10 cellular contexts compared by ENCODE assay signal in the genomic region with DNA sequence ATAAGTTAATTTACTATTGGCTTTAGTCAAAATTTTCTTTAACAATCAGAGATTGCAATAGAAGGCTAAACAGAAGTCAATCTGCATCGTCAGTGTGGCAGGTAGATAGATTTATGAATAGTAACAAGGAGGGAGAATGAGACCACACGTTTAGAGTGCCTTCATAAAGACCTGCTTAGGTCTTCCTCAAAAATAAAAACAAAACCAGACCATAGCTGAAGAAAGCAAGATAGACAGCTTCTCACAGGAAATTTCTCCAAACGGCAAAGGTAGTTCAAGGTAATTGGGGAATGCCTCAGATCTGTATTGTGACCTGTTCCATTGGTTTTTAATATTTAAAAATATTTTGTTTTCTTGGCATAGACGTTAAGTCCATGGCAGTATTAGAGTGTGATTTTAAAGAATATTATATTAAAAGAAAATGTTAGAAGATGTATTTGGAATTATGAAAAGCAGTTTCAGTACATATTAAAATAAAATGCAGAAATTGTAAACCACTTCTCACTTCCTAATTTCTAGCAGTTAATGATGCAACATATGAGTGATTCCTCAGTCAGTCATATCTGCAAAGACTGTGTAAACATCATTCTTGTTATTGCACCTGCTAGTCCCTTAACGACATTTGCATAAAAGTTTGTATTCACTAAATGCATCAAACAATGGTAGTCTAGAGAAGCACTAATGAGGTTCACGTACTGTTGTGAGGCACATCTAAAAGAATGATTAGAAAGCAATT.
DNase-seq lines count a peak whose midpoint lies in the region; ATAC-seq and TF ChIP-seq lines count a peak whose summit lies in the region.
"Had no signal": no experiment of that assay in that cellular context is flagged by ENCODE, and none has a peak within 500 bp of the region (broad histone marks: within the 10 kb centered on the region; RNA-seq: fewer than 3 reads in every experiment).

No MANE protein-coding gene starts in this region.

- H3K27ac ChIP-seq in CD8-positive, alpha-beta memory T cell (ENCODE audit: low read depth, low read length) = no peak overlapping the region
- H3K27ac ChIP-seq: KMS-11, SK-N-MC had no signal

- H3K9me3 ChIP-seq in CD8-positive, alpha-beta memory T cell (ENCODE audit: low read length) = no peaks in the 10 kb centered on the region

- no peak for TF ChIP-seq POLR2A in NB4 (IDR thresholded peaks at IDR 0.05; ENCODE audit: extremely low read depth, insufficient read length)

- peak; percentile 94 for ATAC-seq in GM19328 (IDR thresholded peaks at IDR 0.05; ENCODE audit: unreplicated experiment)
- peak; percentile 99 for ATAC-seq in HG02938 (IDR thresholded peaks at IDR 0.05; ENCODE audit: unreplicated experiment)

- peaks cover 0 to 2% of the 10 kb centered on the region in 2 donors for H3K27me3 Mint-ChIP-seq in CD8-positive, alpha-beta memory T cell

- in situ Hi-C loops in G401 (cut with HindIII; ENCODE audit: low sequenced_read_pairs) = no loop called here

- TF ChIP-seq CTCF in NB4 (IDR thresholded peaks at IDR 0.05; ENCODE audit: low read depth, low read length) = no peak

- peaks cover 0 to 3% (median 0%) of the 10 kb centered on the region in 5 donors for H3K9me3 Mint-ChIP-seq in CD8-positive, alpha-beta memory T cell

- H3K4me3 ChIP-seq in NB4 (ENCODE audit: low read depth, low read length) = no peak overlapping the region
- H3K4me3 ChIP-seq in CD8-positive, alpha-beta memory T cell (ENCODE audit: low read length) = no peak overlapping the region
- H3K4me3 ChIP-seq: SK-N-MC had no signal

- DNase-seq in AML-193 (lab: John Stamatoyannopoulos, UW) (peak; percentile 67 to 85), NB4 (ENCODE audit: low read depth) (peak; percentile 55), G401 (ENCODE audit: low spot score) (no peak), AG08395 (ENCODE audit: low spot score) (no peak), NCI-H510A (lab: John Stamatoyannopoulos, UW) (no peak)
- no peak for DNase-seq in CD8-positive, alpha-beta memory T cell

- H3K27ac Mint-ChIP-seq in CD8-positive, alpha-beta memory T cell = no peak overlapping the region

- H3K4me1 ChIP-seq in CD8-positive, alpha-beta memory T cell (ENCODE audit: insufficient read depth, low read length) = no peaks in the 10 kb centered on the region

- no peaks in the 10 kb centered on the region for H3K36me3 ChIP-seq in CD8-positive, alpha-beta memory T cell (ENCODE audit: insufficient read depth, low read length)

- no peaks in the 10 kb centered on the region for H3K27me3 ChIP-seq in CD8-positive, alpha-beta memory T cell (ENCODE audit: insufficient read depth, low read length, poor library complexity, severe bottlenecking)

- no peaks in the 10 kb centered on the region for H3K4me1 Mint-ChIP-seq in CD8-positive, alpha-beta memory T cell

- POLR2A ChIA-PET in CD8-positive, alpha-beta memory T cell (lab: Charles Lee) = no interaction called here

- H3K36me3 Mint-ChIP-seq in CD8-positive, alpha-beta memory T cell = no peaks in the 10 kb centered on the region

- CTCF ChIA-PET in CD8-positive, alpha-beta memory T cell (lab: Charles Lee) = no interaction called here

- H3K4me3 Mint-ChIP-seq in CD8-positive, alpha-beta memory T cell = no peak overlapping the region

Comparison
In these comparisons a context has a peak if more than half of its experiments do, and no peak if none do; other contexts are left out.
1. DNase-seq: peak in AML-193 (2 of 2) and NB4 (single experiment); none in CD8-positive, alpha-beta memory T cell (0 of 5), G401 (single experiment), AG08395 (single experiment) and NCI-H510A (single experiment).